ENCODE assay signal across 8 cellular contexts in the genomic region with DNA sequence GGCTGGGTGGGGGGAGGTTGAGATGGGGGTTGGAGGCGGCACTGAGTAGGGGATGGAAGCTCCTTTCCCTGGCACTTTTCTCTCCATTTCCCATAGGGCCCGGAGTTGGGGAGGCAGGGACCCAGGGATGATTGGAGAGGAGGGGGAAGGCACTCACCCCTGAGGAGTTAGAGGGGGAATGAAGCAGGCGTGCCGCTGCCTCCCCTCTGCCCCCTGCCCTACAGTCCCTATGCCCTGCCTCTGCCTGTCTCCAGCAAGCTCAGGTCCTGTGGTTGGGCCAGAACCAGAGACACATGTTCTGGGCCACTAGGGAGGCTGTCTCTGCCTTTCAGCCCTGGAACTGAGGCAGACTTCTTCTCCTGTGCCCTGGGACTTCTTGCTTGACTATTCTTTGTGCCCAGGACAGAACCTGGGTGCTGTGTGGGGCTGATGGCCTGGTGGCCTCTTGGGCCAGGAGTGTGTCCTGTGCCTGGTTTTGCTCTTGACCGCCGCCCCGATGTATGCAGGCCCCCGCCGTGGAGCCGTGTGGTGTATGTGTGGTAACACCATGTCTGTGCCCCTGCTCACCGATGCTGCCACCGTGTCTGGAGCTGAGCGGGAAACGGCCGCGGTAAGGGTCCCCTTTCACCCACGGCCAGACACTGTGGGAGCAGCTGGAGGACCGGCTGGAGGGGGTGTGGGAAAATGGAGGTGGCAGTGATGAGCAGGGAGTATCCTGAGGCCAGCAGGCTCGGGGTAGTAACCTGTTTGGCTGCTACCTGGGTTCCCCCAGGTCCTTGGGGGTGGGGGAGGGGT. TPM values are rescaled to one million over a fixed set of nuclear protein-coding genes. Genes with fewer than 3 reads are reported as not detected.
DNase-seq lines count a peak whose midpoint lies in the region; ATAC-seq and TF ChIP-seq lines count a peak whose summit lies in the region.

No MANE protein-coding gene starts in this region.

- TF ChIP-seq CTCF in AG04450 (IDR thresholded peaks at IDR 0.05; ENCODE audit: low read depth, low read length) (no peak), chondrocyte (IDR thresholded peaks at IDR 0.05) (no peak)

- POLR2A ChIA-PET in AG04450 (lab: Yijun Ruan, JAX), result interaction anchor here (0.8 to 1.1 kb wide), 2 partner anchors 14 to 33 kb away, joined by 3 to 4 read pairs; a partner anchor contains a TSS

- peak overlapping the region; percentile 99 for H3K4me3 Mint-ChIP-seq in chondrocyte (ENCODE audit: unreplicated experiment)

- no peak overlapping the region for H3K27ac ChIP-seq in AG04450 (ENCODE audit: low read depth, low read length)
- no peak overlapping the region for H3K27ac ChIP-seq in HUES64 (ENCODE audit: low read depth, low read length)
- no peak overlapping the region for H3K27ac ChIP-seq in muscle layer of duodenum (ENCODE audit: low read length)

- WGBS in HUES64, result 78% methylated on average over 17 of the region's 19 CpGs

- no peaks in the 10 kb centered on the region for H3K27me3 ChIP-seq in AG04450 (ENCODE audit: control insufficient read depth, insufficient read depth, low read length)
- no peaks in the 10 kb centered on the region for H3K27me3 ChIP-seq in HUES64 (ENCODE audit: insufficient read depth, low read length)
- no peaks in the 10 kb centered on the region for H3K27me3 ChIP-seq in muscle layer of duodenum (ENCODE audit: low read depth, low read length)

- DNase-seq in AG04450 (ENCODE audit: low read depth, low spot score) (no peak), chondrocyte (ENCODE audit: low spot score) (no peak), NOMO-1 (lab: John Stamatoyannopoulos, UW; ENCODE audit: unreplicated experiment in 2 of 2) (no peak)

- no peaks in the 10 kb centered on the region; the same call in 1 of the 2 replicates for H3K9me3 ChIP-seq in AG04450 (ENCODE audit: control insufficient read depth, insufficient read depth, low read length)
- H3K9me3 ChIP-seq in HUES64 (ENCODE audit: insufficient read depth, low read depth, low read length), result no peaks in the 10 kb centered on the region
- H3K9me3 ChIP-seq in muscle layer of duodenum (ENCODE audit: control insufficient read depth in 1 of 2, low read length in 2 of 2), result no peaks in the 10 kb centered on the region

- peak overlapping the region; percentile 49; the same call in 1 of the 2 replicates for H3K9ac ChIP-seq in HUES64 (ENCODE audit: low read depth, low read length)

- H3K4me1 ChIP-seq in HUES64 (ENCODE audit: insufficient read depth, low read length) (0 out of 2 replicates have a peak, but pooled peaks cover 4% of the 10 kb centered on the region), muscle layer of duodenum (ENCODE audit: control insufficient read depth in 1 of 2, insufficient read depth in 2 of 2, low read length in 2 of 2) (peaks cover 5 to 33% of the 10 kb centered on the region in 2 donors)

- peak overlapping the region; percentile 97 for H3K27ac Mint-ChIP-seq in chondrocyte (ENCODE audit: unreplicated experiment)

- H3K27me3 Mint-ChIP-seq in chondrocyte (ENCODE audit: low read depth), result no peaks in the 10 kb centered on the region

- H3K9me3 Mint-ChIP-seq in chondrocyte (ENCODE audit: low read depth), result no peaks in the 10 kb centered on the region

- peaks cover 7% of the 10 kb centered on the region for H3K36me3 Mint-ChIP-seq in chondrocyte (ENCODE audit: low read depth)

- peaks cover 37% of the 10 kb centered on the region for H3K4me1 Mint-ChIP-seq in chondrocyte (ENCODE audit: low read depth)

- peaks cover 52% of the 10 kb centered on the region for H3K36me3 ChIP-seq in HUES64 (ENCODE audit: insufficient read depth, low read length)
- H3K36me3 ChIP-seq in muscle layer of duodenum (ENCODE audit: control insufficient read depth in 1 of 2, insufficient read depth in 2 of 2, low read length in 2 of 2), result peaks cover 8 to 16% of the 10 kb centered on the region in 2 donors

- no peak for ATAC-seq in GM19035 (IDR thresholded peaks at IDR 0.05; ENCODE audit: unreplicated experiment)
- ATAC-seq in HG02642 (IDR thresholded peaks at IDR 0.05; ENCODE audit: poor library complexity, unreplicated experiment), result no peak
- no peak for ATAC-seq in HG03025 (IDR thresholded peaks at IDR 0.05; ENCODE audit: low FRiP score, unreplicated experiment)

- CTCF ChIA-PET in AG04450 (lab: Charles Lee), result interaction anchor here (0.9 kb wide), 1 partner anchor 20 kb away, joined by 4 read pairs; no protein-coding TSS in a partner anchor

- H3K4me3 ChIP-seq in AG04450 (ENCODE audit: low read depth, low read length) (peak overlapping the region; percentile 90), HUES64 (ENCODE audit: low read length) (peak overlapping the region; percentile 81), muscle layer of duodenum (ENCODE audit: low read depth in 1 of 2, low read length in 2 of 2) (peak overlapping the region; percentile 16 to 78)

RNA-seq across cellular contexts. Expression of a gene that starts 1.4 kb away (rescaled TPM):
- 27.1 and 37.8 TPM in 2 replicates for polyA plus RNA-seq in AG04450 (2011; rRNA removed)
- polyA minus RNA-seq in AG04450 (2011; rRNA and poly(A)+ RNA removed), result 28.3 and 39.5 TPM in 2 replicates
- polyA plus RNA-seq in HUES64 (2013, experiment 1 of 2), result 94.8 TPM
- 86.7 TPM for polyA plus RNA-seq in HUES64 (2013, experiment 2 of 2)
- 39.8 to 43.0 TPM (median 40.4 TPM) in 3 replicates for total RNA-seq in chondrocyte

RNA-seq across cellular contexts. Expression of a gene that starts 8.2 kb away (rescaled TPM):
- polyA plus RNA-seq in AG04450 (2011; rRNA removed), result 19.2 and 21.0 TPM in 2 replicates
- polyA minus RNA-seq in AG04450 (2011; rRNA and poly(A)+ RNA removed), result 13.9 and 16.1 TPM in 2 replicates
- 17.7 TPM for polyA plus RNA-seq in HUES64 (2013, experiment 1 of 2)
- 20.5 TPM for polyA plus RNA-seq in HUES64 (2013, experiment 2 of 2)
- total RNA-seq in chondrocyte, result 24.9 to 34.0 TPM (median 25.7 TPM) in 3 replicates

RNA-seq across cellular contexts. Expression of a gene that starts 14.1 kb away (rescaled TPM):
- polyA plus RNA-seq in AG04450 (2011; rRNA removed), result 32.4 and 41.1 TPM in 2 replicates
- polyA minus RNA-seq in AG04450 (2011; rRNA and poly(A)+ RNA removed), result 7.8 and 8.3 TPM in 2 replicates
- 46.9 TPM for polyA plus RNA-seq in HUES64 (2013, experiment 1 of 2)
- polyA plus RNA-seq in HUES64 (2013, experiment 2 of 2), result 46.3 TPM
- 36.2 to 36.5 TPM (median 36.4 TPM) in 3 replicates for total RNA-seq in chondrocyte

RNA-seq across cellular contexts. Expression of a gene that starts 32.9 kb away (rescaled TPM):
- 38.8 and 39.5 TPM in 2 replicates for polyA plus RNA-seq in AG04450 (2011; rRNA removed)
- 20.2 and 28.0 TPM in 2 replicates for polyA minus RNA-seq in AG04450 (2011; rRNA and poly(A)+ RNA removed)
- 7.2 TPM for polyA plus RNA-seq in HUES64 (2013, experiment 1 of 2)
- 13.2 TPM for polyA plus RNA-seq in HUES64 (2013, experiment 2 of 2)
- 22.0 to 26.8 TPM (median 25.9 TPM) in 3 replicates for total RNA-seq in chondrocyte

RNA-seq across cellular contexts. Expression of a gene that starts 49.1 kb away (rescaled TPM):
- polyA plus RNA-seq in AG04450 (2011; rRNA removed), result 27.5 and 30.8 TPM in 2 replicates
- polyA minus RNA-seq in AG04450 (2011; rRNA and poly(A)+ RNA removed), result 29.7 and 31.1 TPM in 2 replicates
- 36.2 TPM for polyA plus RNA-seq in HUES64 (2013, experiment 1 of 2)
- 30.7 TPM for polyA plus RNA-seq in HUES64 (2013, experiment 2 of 2)
- total RNA-seq in chondrocyte, result 41.7 to 47.8 TPM (median 42.9 TPM) in 3 replicates
